In genomic region chr19:27876489-27876888, GRCh38 we compare ENCODE assay signal across 34 cellular contexts.
"Had no signal": no experiment of that assay in that cellular context is flagged by ENCODE, and none has a peak within 500 bp of the region (broad histone marks: within the 10 kb centered on the region; RNA-seq: fewer than 3 reads in every experiment).

No MANE protein-coding gene starts in this region.

- DNase-seq: Karpas-422, Kasumi-1, KG1, MG63, MM.1S, MV-4-11, NCI-H1048, NCI-H1092, NCI-H1092 treated with DMSO at 0.1 percent for 48 hours, NCI-H1105, NCI-H1105 treated with DMSO at 0.1 percent for 48 hours, NCI-H1417, NCI-H1417 treated with DMSO at 0.1 percent for 48 hours, NCI-H1436, NCI-H1436 treated with DMSO at 0.1 percent for 48 hours, NCI-H146, NCI-H1694, NCI-H1694 treated with DMSO at 0.1 percent for 48 hours, NCI-H187, NCI-H187 treated with DMSO at 0.1 percent for 48 hours, NCI-H1930, NCI-H2029, NCI-H2029 treated with DMSO at 0.1 percent for 48 hours, NCI-H2081, NCI-H2081 treated with DMSO at 0.1 percent for 48 hours, NCI-H2107, NCI-H2171, NCI-H2171 treated with DMSO at 0.1 percent for 48 hours, NCI-H2227 treated with DMSO at 0.1 percent for 48 hours, NCI-H226, NCI-H345, NCI-H446 treated with DMSO at 0.1 percent for 48 hours, NCI-H510A had no signal

- H3K9me3 ChIP-seq: MG63 had no signal

- H3K4me3 ChIP-seq: MG63 had no signal

- H3K27ac ChIP-seq: KMS-11 had no signal

- H3K36me3 ChIP-seq: MG63 had no signal

- H3K27me3 ChIP-seq: MG63 had no signal
